Comparison of ENCODE assay signal across 20 cellular contexts in the genomic region with DNA sequence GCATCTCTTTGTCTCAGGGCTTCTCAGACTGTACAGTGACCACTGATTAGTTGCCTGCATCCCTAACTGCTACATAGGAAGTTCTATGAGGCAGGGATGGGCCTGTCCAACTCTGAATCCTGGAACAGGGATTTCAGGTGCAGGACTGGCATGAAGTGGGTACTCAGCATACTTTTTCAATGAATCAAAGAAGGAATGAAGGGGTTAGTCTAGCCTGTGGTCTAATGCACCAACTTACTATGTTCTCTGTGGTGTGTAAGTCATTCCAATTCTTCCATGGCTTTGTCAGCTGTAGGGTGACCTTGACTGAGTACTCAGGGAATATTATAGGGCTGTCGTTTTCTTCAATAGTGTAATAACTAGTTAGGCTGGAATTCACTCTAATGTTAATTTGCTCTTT. TPM values are rescaled to one million over a fixed set of nuclear protein-coding genes. Genes with fewer than 3 reads are reported as not detected.
"Had no signal": no experiment of that assay in that cellular context is flagged by ENCODE, and none has a peak within 500 bp of the region (broad histone marks: within the 10 kb centered on the region; RNA-seq: fewer than 3 reads in every experiment).

No MANE protein-coding gene starts in this region.

- H3K27ac ChIP-seq: cardiac muscle cell, upper lobe of left lung had no signal

- H3K36me3 ChIP-seq: adrenal gland, cardiac muscle cell, upper lobe of left lung had no signal

- FAIRE-seq: endometrium had no signal

- ATAC-seq: activated T-helper 17 cell treated with anti-CD3 and anti-CD28 coated beads, Interleukin-2, amount 50 U/mL, for 72 hours; stimulated activated naive CD8-positive, alpha-beta T cell treated with anti-CD3 and anti-CD28 coated beads, Interleukin-15, Interleukin-2, amounts not matched to agents 100 U/mL and 50 U/mL, for 24 hours had no signal

- H3K9me3 ChIP-seq: adrenal gland, upper lobe of left lung had no signal

- H3K27ac Mint-ChIP-seq: activated naive CD8-positive, alpha-beta T cell; activated T-cell treated with anti-CD3 and anti-CD28 coated beads, Interleukin-2, amount 50 U/mL, for 24 hours; activated T-helper 17 cell treated with anti-CD3 and anti-CD28 coated beads, Interleukin-2, amount 50 U/mL, for 72 hours; memory B cell had no signal

- H3K4me1 ChIP-seq: upper lobe of left lung had no signal

- H3K4me3 Mint-ChIP-seq: activated naive CD8-positive, alpha-beta T cell; activated T-cell treated with anti-CD3 and anti-CD28 coated beads, Interleukin-2, amount 50 U/mL, for 24 hours; activated T-helper 17 cell treated with anti-CD3 and anti-CD28 coated beads, Interleukin-2, amount 50 U/mL, for 72 hours; memory B cell; naive B cell; neural crest cell had no signal

- H3K36me3 Mint-ChIP-seq: activated naive CD8-positive, alpha-beta T cell; memory B cell had no signal

- DNase-seq: activated CD4-positive, alpha-beta T cell treated with anti-CD3 and anti-CD28 coated beads for 1 hour; activated naive CD4-positive, alpha-beta T cell; activated T-cell treated with anti-CD3 and anti-CD28 coated beads, Interleukin-2, amount 50 U/mL, for 24 hours; adrenal gland; foreskin fibroblast; hippocampal formation; kidney glomerular epithelial cell; naive B cell; retina; stimulated activated CD4-positive, alpha-beta T cell treated with anti-CD3 and anti-CD28 coated beads, Interleukin-4, amount 100 ng/mL, for 4 hours; stimulated activated naive CD8-positive, alpha-beta T cell treated with anti-CD3 and anti-CD28 coated beads, Interleukin-15, Interleukin-2, amounts not matched to agents 100 U/mL and 50 U/mL, for 24 hours; T-helper 9 cell; upper lobe of left lung had no signal

- H3K4me3 ChIP-seq: adrenal gland, cardiac muscle cell, upper lobe of left lung had no signal

- H3K27me3 ChIP-seq: adrenal gland, upper lobe of left lung had no signal

- H3K4me1 Mint-ChIP-seq: activated T-helper 17 cell treated with anti-CD3 and anti-CD28 coated beads, Interleukin-2, amount 50 U/mL, for 72 hours; memory B cell; naive B cell had no signal

- H3K9me3 Mint-ChIP-seq: activated T-helper 17 cell treated with anti-CD3 and anti-CD28 coated beads, Interleukin-2, amount 50 U/mL, for 72 hours had no signal

RNA-seq across cellular contexts. Expression of gene COL15A1, which starts 8.3 kb away (rescaled TPM):
- total RNA-seq: mononuclear cell had no signal
